In the genomic region with DNA sequence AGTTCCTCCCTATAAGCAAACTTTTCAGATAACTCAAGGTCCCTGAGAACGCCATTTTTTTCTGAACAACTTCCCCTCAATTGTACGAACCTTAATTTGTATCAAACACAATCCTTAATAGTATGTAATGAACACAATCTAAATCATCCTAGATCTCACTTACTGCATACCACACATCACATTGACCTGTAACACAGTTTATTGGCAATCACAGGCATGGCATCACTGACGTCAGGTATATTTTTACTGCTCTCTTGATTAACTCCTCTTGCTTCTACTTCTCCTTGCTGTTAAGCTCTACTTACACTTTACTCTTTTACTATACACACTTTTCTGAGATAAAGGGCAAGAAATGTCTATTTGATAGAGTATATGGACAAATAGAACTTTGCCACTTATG, we compare ENCODE assay signal across 18 cellular contexts.
DNase-seq lines count a peak whose midpoint lies in the region; ATAC-seq and TF ChIP-seq lines count a peak whose summit lies in the region.
"Had no signal": no experiment of that assay in that cellular context is flagged by ENCODE, and none has a peak within 500 bp of the region (broad histone marks: within the 10 kb centered on the region; RNA-seq: fewer than 3 reads in every experiment).

No MANE protein-coding gene starts in this region.

- TF ChIP-seq EP300 in stomach (IDR thresholded peaks at IDR 0.05): no peak

- H3K27ac ChIP-seq in cardiac muscle cell (peak overlapping the region; percentile 87), colonic mucosa (peak overlapping the region; percentile 75), mucosa of rectum (ENCODE audit: low read depth in 2 of 2, low read length in 2 of 2) (peak overlapping the region; percentile 60 to 79), stomach (peak overlapping the region in 4 of 5 donors; percentile 53 to 75 (median 62))
- H3K27ac ChIP-seq: 22Rv1, BLaER1, HL-60 had no signal

- no peaks in the 10 kb centered on the region for H3K9me3 ChIP-seq in cardiac muscle cell (ENCODE audit: low read depth)
- H3K9me3 ChIP-seq in colonic mucosa: no peaks in the 10 kb centered on the region
- H3K9me3 ChIP-seq in mucosa of rectum (ENCODE audit: control insufficient read depth in 2 of 2, low read length in 2 of 2): no peaks in the 10 kb centered on the region
- no peaks in the 10 kb centered on the region for H3K9me3 ChIP-seq in stomach
- H3K9me3 ChIP-seq: BLaER1 had no signal

- H3K4me3 ChIP-seq in cardiac muscle cell (no peak overlapping the region), colonic mucosa (no peak overlapping the region), mucosa of rectum (ENCODE audit: low read length in 2 of 2) (no peak overlapping the region), stomach (no peak overlapping the region), H7 (ENCODE audit: insufficient read depth, low read depth, low read length) (no peak overlapping the region)
- H3K4me3 ChIP-seq: BLaER1 had no signal

- DNase-seq in cardiac muscle cell (ENCODE audit: low read depth in 1 of 2, low spot score in 1 of 2) (no peak), Right ventricle myocardium superior (no peak), colonic mucosa (peak; percentile 49), stomach (no peak), NCI-H1417 treated with DMSO at 0.1 percent for 48 hours (lab: John Stamatoyannopoulos, UW) (no peak), H7 (no peak)
- DNase-seq: AML-193; Caco-2; CD8-positive, alpha-beta memory T cell; DND-41; GDM1; GOT3; HCEC 1CT had no signal

- no peak overlapping the region for H3K9ac ChIP-seq in colonic mucosa (ENCODE audit: low read depth in 2 of 2, low read length in 2 of 2)
- H3K9ac ChIP-seq in mucosa of rectum (ENCODE audit: low read depth in 1 of 2, low read length in 2 of 2): no peak overlapping the region
- H3K9ac ChIP-seq: BLaER1 had no signal

- H3K36me3 ChIP-seq in cardiac muscle cell (peaks cover 12% of the 10 kb centered on the region), colonic mucosa (peaks cover 3% of the 10 kb centered on the region), mucosa of rectum (ENCODE audit: control insufficient read depth in 2 of 2, insufficient read depth in 2 of 2, low read length in 2 of 2) (peaks cover 13 to 14% of the 10 kb centered on the region in 2 donors), stomach (peaks cover 12 to 44% (median 33%) of the 10 kb centered on the region in 4 donors), H7 (replicated peaks; ENCODE audit: control insufficient read depth, insufficient read depth, low read length) (peaks cover 2% of the 10 kb centered on the region; the same call in 1 of the 2 replicates)

- TF ChIP-seq POLR2A in stomach (IDR thresholded peaks at IDR 0.05): no peak

- WGBS in stomach, 5 donors: 36 to 61% (median 50%) methylated on average over 3 of the region's 3 CpGs

- H3K4me1 ChIP-seq in cardiac muscle cell (ENCODE audit: low read depth): peaks cover 51% of the 10 kb centered on the region
- H3K4me1 ChIP-seq in colonic mucosa: peaks cover 4% of the 10 kb centered on the region
- H3K4me1 ChIP-seq in mucosa of rectum (ENCODE audit: control insufficient read depth in 2 of 2, insufficient read depth in 2 of 2, low read length in 2 of 2): peaks cover 24 to 45% of the 10 kb centered on the region in 2 donors
- H3K4me1 ChIP-seq in stomach: peaks cover 8 to 44% (median 25%) of the 10 kb centered on the region in 4 donors
- H3K4me1 ChIP-seq: BLaER1 had no signal

- ATAC-seq in Right ventricle myocardium superior (ENCODE audit: poor library complexity) (no peak), GM21528 (IDR thresholded peaks at IDR 0.05; ENCODE audit: low FRiP score, unreplicated experiment) (no peak)

- TF ChIP-seq CTCF in cardiac muscle cell (IDR thresholded peaks at IDR 0.05; ENCODE audit: low read depth, low read length) (no peak), colonic mucosa (IDR thresholded peaks at IDR 0.05) (no peak), stomach (IDR thresholded peaks at IDR 0.05) (no peak)

- intact Hi-C loops in Right ventricle myocardium superior (cut with DNase I): no loop called here
- intact Hi-C loops in colonic mucosa (cut with DNase I): no loop called here
- intact Hi-C loops in stomach (cut with DNase I; ENCODE audit: low total_unique reads): no loop called here

- H3K27me3 ChIP-seq in cardiac muscle cell (no peaks in the 10 kb centered on the region), colonic mucosa (no peaks in the 10 kb centered on the region), mucosa of rectum (ENCODE audit: control insufficient read depth in 2 of 2, insufficient read depth in 2 of 2, low read length in 2 of 2) (no peaks in the 10 kb centered on the region), stomach (no peaks in the 10 kb centered on the region), H7 (ENCODE audit: control insufficient read depth, insufficient read depth, low read length) (no peaks in the 10 kb centered on the region)
- H3K27me3 ChIP-seq: BLaER1 had no signal
